In genomic region chr9:137167113-137167751, GRCh38 we compare ENCODE assay signal across 22 cellular contexts. TPM values are rescaled to one million over a fixed set of nuclear protein-coding genes. Genes with fewer than 3 reads are reported as not detected.
DNase-seq lines count a peak whose midpoint lies in the region; ATAC-seq and TF ChIP-seq lines count a peak whose summit lies in the region.
"Had no signal": no experiment of that assay in that cellular context is flagged by ENCODE, and none has a peak within 500 bp of the region (broad histone marks: within the 10 kb centered on the region; RNA-seq: fewer than 3 reads in every experiment).

No MANE protein-coding gene starts in this region.

- intact Hi-C loops in breast epithelium (cut with DNase I; ENCODE audit: low total_unique reads): no loop called here
- intact Hi-C loops in mammary epithelial cell (cut with micrococcal nuclease): no loop called here

- H3K4me1 Mint-ChIP-seq in central memory CD8-positive, alpha-beta T cell: peaks cover 3% of the 10 kb centered on the region
- H3K4me1 Mint-ChIP-seq in T-helper 17 cell: peaks cover 8% of the 10 kb centered on the region
- H3K4me1 Mint-ChIP-seq: activated T-helper 17 cell treated with anti-CD3 and anti-CD28 coated beads, Interleukin-2, amount 50 U/mL, for 72 hours had no signal

- H3K9me3 Mint-ChIP-seq in central memory CD8-positive, alpha-beta T cell: no peaks in the 10 kb centered on the region
- H3K9me3 Mint-ChIP-seq: activated T-helper 17 cell treated with anti-CD3 and anti-CD28 coated beads, Interleukin-2, amount 50 U/mL, for 72 hours had no signal

- no peak for ATAC-seq in central memory CD8-positive, alpha-beta T cell (replicated peaks; ENCODE audit: extremely low read depth, poor library complexity, severe bottlenecking)
- no peak for ATAC-seq in HG03097 (IDR thresholded peaks at IDR 0.05; ENCODE audit: low FRiP score, unreplicated experiment)
- no peak for ATAC-seq in T-helper 17 cell
- no peak for ATAC-seq in GM19455 (IDR thresholded peaks at IDR 0.05; ENCODE audit: unreplicated experiment)
- ATAC-seq: activated T-helper 17 cell treated with anti-CD3 and anti-CD28 coated beads, Interleukin-2, amount 50 U/mL, for 72 hours; left lobe of liver had no signal

- H3K4me2 ChIP-seq in mammary epithelial cell (ENCODE audit: insufficient read depth, low read depth, low read length): no peak overlapping the region

- H3K27me3 ChIP-seq in breast epithelium (peaks cover 32 to 81% of the 10 kb centered on the region in 2 donors), mammary epithelial cell (ENCODE audit: insufficient read depth, low read length) (peaks cover 50% of the 10 kb centered on the region)
- H3K27me3 ChIP-seq: testis had no signal

- H3K27ac ChIP-seq in breast epithelium (no peak overlapping the region), mammary epithelial cell (ENCODE audit: insufficient read depth, low read depth, low read length) (no peak overlapping the region)
- H3K27ac ChIP-seq: adrenal gland, RWPE1, testis had no signal

- no peak overlapping the region for H3K9ac ChIP-seq in mammary epithelial cell (ENCODE audit: insufficient read depth, low read length)

- H3K36me3 ChIP-seq in breast epithelium: no peaks in the 10 kb centered on the region
- no peaks in the 10 kb centered on the region for H3K36me3 ChIP-seq in mammary epithelial cell (ENCODE audit: insufficient read depth, low read length)
- H3K36me3 ChIP-seq: adrenal gland had no signal

- no peak overlapping the region for H2AFZ ChIP-seq in mammary epithelial cell (ENCODE audit: low read depth, low read length)

- H3K79me2 ChIP-seq in mammary epithelial cell (ENCODE audit: insufficient read depth, low read length): no peaks in the 10 kb centered on the region

- dilution Hi-C loops in mammary epithelial cell (cut with HindIII; ENCODE audit: low sequenced_read_pairs): loop anchor here (5.0 kb wide), 1 partner anchor 360 kb away; the partner anchor contains the start of gene RABL6

- in situ Hi-C loops in mammary epithelial cell (cut with MboI; ENCODE audit: low sequenced_read_pairs in 2 of 2): no loop called here

- no TSS peak for BruUV-seq in mammary epithelial cell (replicated peaks; lab: Mats Ljungman, UMichigan)

- CTCF ChIA-PET in mammary epithelial cell (lab: Charles Lee; ENCODE audit: low non-redundant PET): no interaction called here

- TF ChIP-seq POLR2A in breast epithelium (IDR thresholded peaks at IDR 0.05): no peak

- peaks cover 8% of the 10 kb centered on the region for H3K36me3 Mint-ChIP-seq in central memory CD8-positive, alpha-beta T cell (ENCODE audit: insufficient read depth)
- H3K36me3 Mint-ChIP-seq in T-helper 17 cell (ENCODE audit: low read depth): no peaks in the 10 kb centered on the region

- peaks cover 30 to 35% of the 10 kb centered on the region in 2 donors for H3K4me1 ChIP-seq in breast epithelium
- peaks cover 17% of the 10 kb centered on the region for H3K4me1 ChIP-seq in mammary epithelial cell (ENCODE audit: insufficient read depth, low read length)

- H3K27me3 Mint-ChIP-seq in central memory CD8-positive, alpha-beta T cell: peaks cover 38% of the 10 kb centered on the region
- peaks cover 20% of the 10 kb centered on the region for H3K27me3 Mint-ChIP-seq in T-helper 17 cell

- no peak overlapping the region for H3K27ac Mint-ChIP-seq in central memory CD8-positive, alpha-beta T cell (ENCODE audit: low read depth)
- no peak overlapping the region for H3K27ac Mint-ChIP-seq in T-helper 17 cell
- H3K27ac Mint-ChIP-seq: activated T-helper 17 cell treated with anti-CD3 and anti-CD28 coated beads, Interleukin-2, amount 50 U/mL, for 72 hours had no signal

- H3K4me3 Mint-ChIP-seq in central memory CD8-positive, alpha-beta T cell: peak overlapping the region; percentile 6
- H3K4me3 Mint-ChIP-seq in T-helper 17 cell: no peak overlapping the region

- TF ChIP-seq CTCF in breast epithelium (IDR thresholded peaks at IDR 0.05): no peak
- TF ChIP-seq CTCF in mammary epithelial cell (conservative IDR thresholded peaks at IDR 0.05 in 1 of 2, IDR thresholded peaks at IDR 0.05 in 1 of 2; ENCODE audit: extremely low read depth in 1 of 2, insufficient read depth in 1 of 2, low read depth in 1 of 2, low read length in 2 of 2): no peak

- peaks cover 23% of the 10 kb centered on the region for H4K20me1 ChIP-seq in mammary epithelial cell (ENCODE audit: insufficient read depth, low read length)

- WGBS in mammary epithelial cell (ENCODE audit: low coverage, missing lambda C conversion rate): 0% methylated on average over 8 of the region's 48 CpGs

- H3K9me3 ChIP-seq in breast epithelium (no peaks in the 10 kb centered on the region), mammary epithelial cell (replicated peaks; ENCODE audit: insufficient read depth, low read length) (no peaks in the 10 kb centered on the region), T-helper 17 cell (ENCODE audit: control insufficient read depth, low read length, poor library complexity, severe bottlenecking) (no peaks in the 10 kb centered on the region)
- H3K9me3 ChIP-seq: adrenal gland, testis had no signal

- peak overlapping the region in 2 of 3 donors; percentile 52 to 72 for H3K4me3 ChIP-seq in breast epithelium
- H3K4me3 ChIP-seq in mammary epithelial cell (replicated peaks in 1 of 3; ENCODE audit: insufficient read depth in 1 of 3, low read depth in 2 of 3, low read length in 3 of 3): no peak overlapping the region
- H3K4me3 ChIP-seq: adrenal gland had no signal

- DNase-seq in breast epithelium (ENCODE audit: low spot score in 2 of 2): no peak
- DNase-seq in mammary epithelial cell: no peak
- DNase-seq in MV-4-11 (lab: John Stamatoyannopoulos, UW): peak; percentile 13
- DNase-seq in central memory CD8-positive, alpha-beta T cell (ENCODE audit: low spot score in 2 of 2): no peak
- DNase-seq in medulla oblongata (ENCODE audit: extremely low spot score): no peak
- DNase-seq in T-helper 17 cell: no peak
- DNase-seq: activated CD4-positive, CD25-positive, alpha-beta regulatory T cell; activated CD8-positive, alpha-beta memory T cell treated with anti-CD3 and anti-CD28 coated beads for 24 hours; adrenal gland; foreskin melanocyte; KBM-7; NCI-H1436; stimulated activated CD4-positive, alpha-beta T cell treated with anti-CD3 and anti-CD28 coated beads, Interleukin-4, amount 100 ng/mL, for 24 hours; stimulated activated CD8-positive, alpha-beta memory T cell treated with anti-CD3 and anti-CD28 coated beads, Interleukin-4, amount 100 ng/mL, for 48 hours; T-helper 1 cell; testis had no signal

RNA-seq across cellular contexts. Expression of gene LRRC26, which starts 2.6 kb away (rescaled TPM):
- 1 to 10 TPM in 2 of 3 donors, not detected in 1; 7.8 to 9.2 TPM for total RNA-seq in breast epithelium
- total RNA-seq in mammary epithelial cell: under 1 TPM in 1 of 2 donors, not detected in 1; 0.17 TPM
- not detected for polyA plus RNA-seq in mammary epithelial cell
- polyA minus RNA-seq in mammary epithelial cell: not detected
- not detected for total RNA-seq in T-helper 17 cell
- total RNA-seq: activated T-helper 17 cell treated with anti-CD3 and anti-CD28 coated beads, Interleukin-2, amount 50 U/mL, for 72 hours; adrenal gland; left lobe of liver; osteocyte had no signal
- polyA plus RNA-seq: adrenal gland had no signal

RNA-seq across cellular contexts. Expression of gene TMEM210, which starts 4.6 kb away (rescaled TPM):
- not detected for total RNA-seq in breast epithelium
- total RNA-seq in mammary epithelial cell: not detected
- polyA plus RNA-seq in mammary epithelial cell: not detected
- not detected for polyA minus RNA-seq in mammary epithelial cell
- total RNA-seq in T-helper 17 cell: not detected
- total RNA-seq: activated T-helper 17 cell treated with anti-CD3 and anti-CD28 coated beads, Interleukin-2, amount 50 U/mL, for 72 hours; adrenal gland; left lobe of liver; osteocyte had no signal
- polyA plus RNA-seq: adrenal gland had no signal

RNA-seq across cellular contexts. Expression of gene ANAPC2, which starts 21.1 kb away (rescaled TPM):
- total RNA-seq in breast epithelium (10 to 100 TPM; 32.0 to 35.7 (median 32.9) TPM), mammary epithelial cell (10 to 100 TPM; 15.5 to 45.3 TPM), T-helper 17 cell (100 to 1,000 TPM; 114 to 116 TPM)
- polyA plus RNA-seq in mammary epithelial cell: 16.7 TPM
- 8.6 TPM for polyA minus RNA-seq in mammary epithelial cell

RNA-seq across cellular contexts. Expression of gene SSNA1, which starts 21.2 kb away (rescaled TPM):
- total RNA-seq in breast epithelium (10 to 100 TPM; 75.0 to 92.8 (median 82.7) TPM), mammary epithelial cell (10 to 100 TPM; 36.2 to 70.2 TPM), T-helper 17 cell (10 to 100 TPM; 39.4 to 48.3 TPM)
- 88.5 TPM for polyA plus RNA-seq in mammary epithelial cell
- polyA minus RNA-seq in mammary epithelial cell: 35.8 TPM

RNA-seq across cellular contexts. Expression of gene GRIN1, which starts 28.3 kb away (rescaled TPM):
- total RNA-seq in breast epithelium: 1 to 10 TPM in 2 of 3 donors, not detected in 1; 1.3 to 1.9 TPM
- total RNA-seq in mammary epithelial cell: under 1 TPM in 1 of 2 donors, not detected in 1; under 0.01 TPM
- 0.02 TPM for polyA plus RNA-seq in mammary epithelial cell
- not detected for polyA minus RNA-seq in mammary epithelial cell
- not detected for total RNA-seq in T-helper 17 cell
- total RNA-seq: left lobe of liver, osteocyte had no signal

Comparison
In these comparisons a context has a peak if more than half of its experiments do, and no peak if none do; other contexts are left out.
1. H3K4me3 ChIP-seq: peak in breast epithelium (2 of 3); none in mammary epithelial cell (0 of 3).